8 cellular contexts compared by ENCODE assay signal in the genomic region with DNA sequence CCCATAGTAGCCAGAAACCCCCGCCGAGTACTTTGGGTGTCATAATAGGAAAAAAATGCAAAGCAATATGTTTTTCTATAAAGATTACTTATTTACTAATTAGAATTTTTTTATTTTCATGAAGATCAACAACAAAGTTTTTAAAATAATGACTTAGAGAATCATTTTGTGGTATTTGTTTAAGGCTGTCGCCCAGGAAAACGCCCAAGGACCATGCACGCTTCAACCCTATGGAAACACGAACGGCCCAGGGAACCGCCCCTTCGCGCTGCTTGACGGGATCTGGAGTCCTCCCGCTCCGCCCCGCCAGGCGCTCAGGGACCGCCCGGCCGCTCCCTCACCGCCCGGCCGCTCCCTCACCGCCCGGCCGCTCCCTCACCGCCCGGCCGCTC. TPM values are rescaled to one million over a fixed set of nuclear protein-coding genes. Genes with fewer than 3 reads are reported as not detected.
A peak's percentile ranks its signal among the peaks of the same experiment; 100 is the strongest.
DNase-seq lines count a peak whose midpoint lies in the region; ATAC-seq and TF ChIP-seq lines count a peak whose summit lies in the region.

No MANE protein-coding gene starts in this region.

- H2AFZ ChIP-seq in OCI-LY3 (ENCODE audit: low read depth, low read length) = 0 out of 2 replicates have a peak overlapping the region, but pooled peaks have one; percentile 47

- DNase-seq in AG04450 (ENCODE audit: low read depth, low spot score) (no peak), activated T-cell treated with anti-CD3 and anti-CD28 coated beads for 4 hours (peak; percentile 80), fibroblast of villous mesenchyme (ENCODE audit: low read depth) (no peak), putamen (ENCODE audit: low spot score) (peak; percentile 96), MV-4-11 (lab: John Stamatoyannopoulos, UW) (no peak)

- peaks cover 24% of the 10 kb centered on the region for H3K36me3 ChIP-seq in OCI-LY3 (replicated peaks; ENCODE audit: low read depth, low read length)

- no peak for TF ChIP-seq CTCF in AG04450 (IDR thresholded peaks at IDR 0.05; ENCODE audit: low read depth, low read length)
- no peak for TF ChIP-seq CTCF in OCI-LY3 (IDR thresholded peaks at IDR 0.05; ENCODE audit: low read depth, low read length)
- no peak for TF ChIP-seq CTCF in fibroblast of villous mesenchyme (IDR thresholded peaks at IDR 0.05; ENCODE audit: insufficient read depth, low read depth, low read length)

- POLR2A ChIA-PET in AG04450 (lab: Yijun Ruan, JAX) = interaction anchor here (0.6 to 1.1 kb wide), 6 partner anchors 14 to 423 kb away, joined by 5 to 12 read pairs (median 6); no protein-coding TSS in a partner anchor

- H3K4me2 ChIP-seq in OCI-LY3 (ENCODE audit: low read length) = peak overlapping the region; percentile 76

- H3K27ac ChIP-seq in AG04450 (ENCODE audit: low read depth, low read length) (no peak overlapping the region), OCI-LY3 (ENCODE audit: low read length) (no peak overlapping the region)

- peaks cover 4% of the 10 kb centered on the region; the same call in 1 of the 2 replicates for H3K9me3 ChIP-seq in AG04450 (ENCODE audit: control insufficient read depth, insufficient read depth, low read length)
- no peaks in the 10 kb centered on the region for H3K9me3 ChIP-seq in OCI-LY3 (ENCODE audit: insufficient read depth, low read length)

- CTCF ChIA-PET in AG04450 (lab: Charles Lee) = no interaction called here

- H3K9ac ChIP-seq in OCI-LY3 (ENCODE audit: low read length) = peak overlapping the region; percentile 59

- H3K27me3 ChIP-seq in AG04450 (ENCODE audit: control insufficient read depth, insufficient read depth, low read length) = no peaks in the 10 kb centered on the region
- no peaks in the 10 kb centered on the region for H3K27me3 ChIP-seq in OCI-LY3 (ENCODE audit: low read depth, low read length)

- ATAC-seq in GM19438 (IDR thresholded peaks at IDR 0.05; ENCODE audit: low read depth, unreplicated experiment) (peak; percentile 84), HG03469 (IDR thresholded peaks at IDR 0.05; ENCODE audit: unreplicated experiment) (peak; percentile 82)

- peaks cover 37% of the 10 kb centered on the region for H3K79me2 ChIP-seq in OCI-LY3 (ENCODE audit: low read length)

- H3K4me1 ChIP-seq in OCI-LY3 (ENCODE audit: low read length) = peaks cover 15% of the 10 kb centered on the region

- no peaks in the 10 kb centered on the region; the same call in none of the 2 replicates for H4K20me1 ChIP-seq in OCI-LY3 (ENCODE audit: insufficient read depth, low read length)

- peak overlapping the region; percentile 32; the same call in 1 of the 2 replicates for H3K4me3 ChIP-seq in AG04450 (ENCODE audit: low read depth, low read length)
- peak overlapping the region; percentile 71 for H3K4me3 ChIP-seq in OCI-LY3 (ENCODE audit: low read length)
- peak overlapping the region; percentile 36 for H3K4me3 ChIP-seq in fibroblast of villous mesenchyme (ENCODE audit: low read depth, low read length)

RNA-seq across cellular contexts. Expression of a gene that starts 0.4 kb away (rescaled TPM):
- polyA plus RNA-seq in AG04450 (2011; rRNA removed) = 134 and 151 TPM in 2 replicates
- 174 and 202 TPM in 2 replicates for polyA minus RNA-seq in AG04450 (2011; rRNA and poly(A)+ RNA removed)
- 115 and 229 TPM in 2 replicates for total RNA-seq in fibroblast of villous mesenchyme

RNA-seq across cellular contexts. Expression of a gene that starts 38.9 kb away (rescaled TPM):
- 11.3 and 14.4 TPM in 2 replicates for polyA plus RNA-seq in AG04450 (2011; rRNA removed)
- 6.8 and 7.6 TPM in 2 replicates for polyA minus RNA-seq in AG04450 (2011; rRNA and poly(A)+ RNA removed)
- total RNA-seq in fibroblast of villous mesenchyme = 10.6 and 12.5 TPM in 2 replicates

Comparison
In these comparisons a context has a peak if more than half of its experiments do, and no peak if none do; other contexts are left out.
1. DNase-seq: peak in activated T-cell treated with anti-CD3 and anti-CD28 coated beads for 4 hours (single experiment) and putamen (single experiment); none in AG04450 (single experiment), fibroblast of villous mesenchyme (single experiment) and MV-4-11 (single experiment).
2. Peak in every context shown above with its lines, with median percentiles within 50 percentile points of each other: H3K4me3 ChIP-seq.